11 cellular contexts compared by ENCODE assay signal in genomic region chr6:20117474-20117873, GRCh38.
A peak's percentile ranks its signal among the peaks of the same experiment; 100 is the strongest.
DNase-seq lines count a peak whose midpoint lies in the region; ATAC-seq and TF ChIP-seq lines count a peak whose summit lies in the region.
"Had no signal": no experiment of that assay in that cellular context is flagged by ENCODE, and none has a peak within 500 bp of the region (broad histone marks: within the 10 kb centered on the region; RNA-seq: fewer than 3 reads in every experiment).

No MANE protein-coding gene starts in this region.

- H3K27ac Mint-ChIP-seq in activated CD8-positive, alpha-beta T cell treated with anti-CD3 and anti-CD28 coated beads for 36 hours = no peak overlapping the region
- H3K27ac Mint-ChIP-seq in activated CD8-positive, alpha-beta T cell treated with anti-CD3 and anti-CD28 coated beads, Interleukin-2, amount 10 ng/mL, durations not matched to agents 7 days and 5 days = no peak overlapping the region
- H3K27ac Mint-ChIP-seq: immature natural killer cell had no signal

- no peaks in the 10 kb centered on the region for H3K9me3 ChIP-seq in uterus
- H3K9me3 ChIP-seq: testis had no signal

- POLR2A ChIA-PET in activated CD8-positive, alpha-beta T cell treated with anti-CD3 and anti-CD28 coated beads for 36 hours (lab: Charles Lee) = no interaction called here
- POLR2A ChIA-PET in activated CD8-positive, alpha-beta T cell treated with anti-CD3 and anti-CD28 coated beads, Interleukin-2, amount 10 ng/mL, durations not matched to agents 7 days and 5 days (lab: Charles Lee) = no interaction called here

- H3K4me3 Mint-ChIP-seq in activated CD8-positive, alpha-beta T cell treated with anti-CD3 and anti-CD28 coated beads for 36 hours = no peak overlapping the region
- no peak overlapping the region for H3K4me3 Mint-ChIP-seq in activated CD8-positive, alpha-beta T cell treated with anti-CD3 and anti-CD28 coated beads, Interleukin-2, amount 10 ng/mL, durations not matched to agents 7 days and 5 days
- H3K4me3 Mint-ChIP-seq: immature natural killer cell had no signal

- peak; percentile 2 for DNase-seq in activated CD8-positive, alpha-beta T cell treated with anti-CD3 and anti-CD28 coated beads for 36 hours
- no peak for DNase-seq in activated CD8-positive, alpha-beta T cell treated with anti-CD3 and anti-CD28 coated beads, Interleukin-2, amount 10 ng/mL, durations not matched to agents 7 days and 5 days
- DNase-seq in T47D (ENCODE audit: low read depth in 1 of 2, low spot score in 1 of 2) (peak; percentile 42 to 85), uterus (no peak), GM03348 (ENCODE audit: low spot score) (no peak), NCI-H446 (lab: John Stamatoyannopoulos, UW) (no peak), midbrain (lab: John Stamatoyannopoulos, UW) (no peak)
- DNase-seq: activated CD4-positive, alpha-beta T cell treated with anti-CD3 and anti-CD28 coated beads, Interleukin-2, amount 50 U/mL, for 48 hours; immature natural killer cell; testis had no signal

- no peaks in the 10 kb centered on the region for H3K9me3 Mint-ChIP-seq in activated CD8-positive, alpha-beta T cell treated with anti-CD3 and anti-CD28 coated beads for 36 hours
- no peaks in the 10 kb centered on the region for H3K9me3 Mint-ChIP-seq in activated CD8-positive, alpha-beta T cell treated with anti-CD3 and anti-CD28 coated beads, Interleukin-2, amount 10 ng/mL, durations not matched to agents 7 days and 5 days (ENCODE audit: insufficient read depth)
- H3K9me3 Mint-ChIP-seq: immature natural killer cell had no signal

- TF ChIP-seq CTCF in activated CD8-positive, alpha-beta T cell treated with anti-CD3 and anti-CD28 coated beads for 36 hours (IDR thresholded peaks at IDR 0.05) = no peak
- no peak for TF ChIP-seq CTCF in uterus (IDR thresholded peaks at IDR 0.05)

- H3K4me3 ChIP-seq in uterus = no peak overlapping the region
- H3K4me3 ChIP-seq: testis had no signal

- no peaks in the 10 kb centered on the region for H3K36me3 Mint-ChIP-seq in activated CD8-positive, alpha-beta T cell treated with anti-CD3 and anti-CD28 coated beads for 36 hours (ENCODE audit: low read depth)
- peaks cover 7% of the 10 kb centered on the region for H3K36me3 Mint-ChIP-seq in activated CD8-positive, alpha-beta T cell treated with anti-CD3 and anti-CD28 coated beads, Interleukin-2, amount 10 ng/mL, durations not matched to agents 7 days and 5 days (ENCODE audit: low read depth)
- H3K36me3 Mint-ChIP-seq: immature natural killer cell had no signal

- TF ChIP-seq POLR2A in uterus (IDR thresholded peaks at IDR 0.05) = no peak

- H3K4me1 ChIP-seq in uterus = peaks cover 12 to 18% of the 10 kb centered on the region in 2 donors
- H3K4me1 ChIP-seq: testis had no signal

- no peaks in the 10 kb centered on the region for H3K27me3 ChIP-seq in uterus
- H3K27me3 ChIP-seq: testis had no signal

- CTCF ChIA-PET in activated CD8-positive, alpha-beta T cell treated with anti-CD3 and anti-CD28 coated beads for 36 hours (lab: Charles Lee) = interaction anchor here (2.5 to 2.7 kb wide), 2 partner anchors 9 kb away, joined by 11 to 17 read pairs; no protein-coding TSS in a partner anchor
- CTCF ChIA-PET in activated CD8-positive, alpha-beta T cell treated with anti-CD3 and anti-CD28 coated beads, Interleukin-2, amount 10 ng/mL, durations not matched to agents 7 days and 5 days (lab: Charles Lee) = interaction anchor here (1.3 to 5.9 kb wide), 3 partner anchors 10 to 25 kb away, joined by 4 to 44 read pairs (median 9); no protein-coding TSS in a partner anchor

- in situ Hi-C loops in T47D (cut with HindIII; ENCODE audit: low pct_unique_long_range_greater_than_20kb, low sequenced_read_pairs) = no loop called here

- H3K27ac ChIP-seq in uterus = peak overlapping the region; percentile 19 to 54
- H3K27ac ChIP-seq: testis had no signal

- no peaks in the 10 kb centered on the region for H3K27me3 Mint-ChIP-seq in activated CD8-positive, alpha-beta T cell treated with anti-CD3 and anti-CD28 coated beads for 36 hours
- no peaks in the 10 kb centered on the region for H3K27me3 Mint-ChIP-seq in activated CD8-positive, alpha-beta T cell treated with anti-CD3 and anti-CD28 coated beads, Interleukin-2, amount 10 ng/mL, durations not matched to agents 7 days and 5 days (ENCODE audit: low read depth)

- no peaks in the 10 kb centered on the region for H3K36me3 ChIP-seq in uterus

- no peaks in the 10 kb centered on the region for H3K4me1 Mint-ChIP-seq in activated CD8-positive, alpha-beta T cell treated with anti-CD3 and anti-CD28 coated beads for 36 hours (ENCODE audit: low read depth)
- H3K4me1 Mint-ChIP-seq in activated CD8-positive, alpha-beta T cell treated with anti-CD3 and anti-CD28 coated beads, Interleukin-2, amount 10 ng/mL, durations not matched to agents 7 days and 5 days (ENCODE audit: low read depth) = peaks cover 3% of the 10 kb centered on the region

- ATAC-seq in activated CD8-positive, alpha-beta T cell treated with anti-CD3 and anti-CD28 coated beads for 36 hours = no peak
- no peak for ATAC-seq in activated CD8-positive, alpha-beta T cell treated with anti-CD3 and anti-CD28 coated beads, Interleukin-2, amount 10 ng/mL, durations not matched to agents 7 days and 5 days
- ATAC-seq in HG03066 (IDR thresholded peaks at IDR 0.05; ENCODE audit: low read depth, unreplicated experiment) = peak; percentile 84

- intact Hi-C loops in activated CD8-positive, alpha-beta T cell treated with anti-CD3 and anti-CD28 coated beads for 36 hours (cut with micrococcal nuclease) = no loop called here
- intact Hi-C loops in uterus (cut with DNase I; ENCODE audit: low total_unique reads) = no loop called here

Comparison
In these comparisons a context has a peak if more than half of its experiments do, and no peak if none do; other contexts are left out.
1. DNase-seq: peak in activated CD8-positive, alpha-beta T cell treated with anti-CD3 and anti-CD28 coated beads for 36 hours (single experiment) and T47D (2 of 2); none in activated CD8-positive, alpha-beta T cell treated with anti-CD3 and anti-CD28 coated beads, Interleukin-2, amount 10 ng/mL, durations not matched to agents 7 days and 5 days (single experiment), uterus (0 of 2), GM03348 (single experiment), NCI-H446 (0 of 2) and midbrain (single experiment).